In genomic region chr7:2965745-2966270, GRCh38 we compare ENCODE assay signal across 1 cellular context.
TF ChIP-seq lines count a peak whose summit lies in the region.

No MANE protein-coding gene starts in this region.

TF ChIP-seq in K562, 482 proteins besides CTCF, POLR2A, EP300 and RAD21 (continued from another document):
- no peak for TF ChIP-seq DEAF1 (CRISPR knock-in tag; IDR thresholded peaks at IDR 0.05)
- no peak for TF ChIP-seq HCFC1 (IDR thresholded peaks at IDR 0.05; ENCODE audit: low read depth, low read length)
- no peak for TF ChIP-seq HSF4 (CRISPR knock-in tag; IDR thresholded peaks at IDR 0.05; ENCODE audit: borderline replicate concordance)
- no peak for TF ChIP-seq ID3 (CRISPR knock-in tag; IDR thresholded peaks at IDR 0.05)
- TF ChIP-seq ID3 (tag; IDR thresholded peaks at IDR 0.05), result no peak
- no peak for TF ChIP-seq ZNF583 (CRISPR knock-in tag; IDR thresholded peaks at IDR 0.05)
- TF ChIP-seq ZNF57 (CRISPR knock-in tag; IDR thresholded peaks at IDR 0.05), result no peak
- peak in 1 of 2 experiments; percentile 64; a peak in 1 of 4 replicates for TF ChIP-seq KDM1A (IDR thresholded peaks at IDR 0.05)
- TF ChIP-seq HLTF (IDR thresholded peaks at IDR 0.05), result peak; percentile 98
- peak; percentile 84 for TF ChIP-seq BCOR (IDR thresholded peaks at IDR 0.05)
- no peak for TF ChIP-seq NFIX (CRISPR knock-in tag; IDR thresholded peaks at IDR 0.05; ENCODE audit: low read depth)
- TF ChIP-seq TRIM28 (IDR thresholded peaks at IDR 0.05), result peak; percentile 96
- TF ChIP-seq ESRRA (IDR thresholded peaks at IDR 0.05; ENCODE audit: borderline replicate concordance, low read depth), result no peak
- TF ChIP-seq, protein P1, sequence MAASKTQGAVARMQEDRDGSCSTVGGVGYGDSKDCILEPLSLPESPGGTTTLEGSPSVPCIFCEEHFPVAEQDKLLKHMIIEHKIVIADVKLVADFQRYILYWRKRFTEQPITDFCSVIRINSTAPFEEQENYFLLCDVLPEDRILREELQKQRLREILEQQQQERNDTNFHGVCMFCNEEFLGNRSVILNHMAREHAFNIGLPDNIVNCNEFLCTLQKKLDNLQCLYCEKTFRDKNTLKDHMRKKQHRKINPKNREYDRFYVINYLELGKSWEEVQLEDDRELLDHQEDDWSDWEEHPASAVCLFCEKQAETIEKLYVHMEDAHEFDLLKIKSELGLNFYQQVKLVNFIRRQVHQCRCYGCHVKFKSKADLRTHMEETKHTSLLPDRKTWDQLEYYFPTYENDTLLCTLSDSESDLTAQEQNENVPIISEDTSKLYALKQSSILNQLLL (CRISPR knock-in tag; IDR thresholded peaks at IDR 0.05; ENCODE audit: borderline replicate concordance), result no peak
- no peak for TF ChIP-seq POLR3A (IDR thresholded peaks at IDR 0.05; ENCODE audit: borderline replicate concordance, extremely low read depth, insufficient read depth, insufficient read length)
- TF ChIP-seq MTF1 (CRISPR knock-in tag; IDR thresholded peaks at IDR 0.05; ENCODE audit: borderline replicate concordance), result no peak
- peak; percentile 89 for TF ChIP-seq ADNP (tag; IDR thresholded peaks at IDR 0.05)
- no peak for TF ChIP-seq MBD1 (CRISPR knock-in tag; IDR thresholded peaks at IDR 0.05)
- TF ChIP-seq ZNF318 (IDR thresholded peaks at IDR 0.05; ENCODE audit: borderline replicate concordance in 1 of 2, low read depth in 1 of 2), result no peak
- no peak for TF ChIP-seq TCF7 (IDR thresholded peaks at IDR 0.05; ENCODE audit: borderline replicate concordance)
- TF ChIP-seq RCOR1 (IDR thresholded peaks at IDR 0.05; ENCODE audit: borderline replicate concordance in 1 of 2, low read depth in 2 of 2, low read length in 2 of 2), result 0 out of 4 replicates have a peak, but pooled peaks of 1 of the 2 experiments have one; percentile 54
- TF ChIP-seq NFXL1 (CRISPR knock-in tag; IDR thresholded peaks at IDR 0.05), result no peak
- no peak for TF ChIP-seq GTF2A2 (tag; IDR thresholded peaks at IDR 0.05)
- TF ChIP-seq ESRRB (CRISPR knock-in tag; IDR thresholded peaks at IDR 0.05; ENCODE audit: borderline replicate concordance), result no peak
- TF ChIP-seq CBX3 (IDR thresholded peaks at IDR 0.05; ENCODE audit: borderline replicate concordance in 1 of 2, low read length in 2 of 2), result peak in 1 of 2 experiments; percentile 93; a peak in 2 of 3 replicates
- TF ChIP-seq, protein P2, sequence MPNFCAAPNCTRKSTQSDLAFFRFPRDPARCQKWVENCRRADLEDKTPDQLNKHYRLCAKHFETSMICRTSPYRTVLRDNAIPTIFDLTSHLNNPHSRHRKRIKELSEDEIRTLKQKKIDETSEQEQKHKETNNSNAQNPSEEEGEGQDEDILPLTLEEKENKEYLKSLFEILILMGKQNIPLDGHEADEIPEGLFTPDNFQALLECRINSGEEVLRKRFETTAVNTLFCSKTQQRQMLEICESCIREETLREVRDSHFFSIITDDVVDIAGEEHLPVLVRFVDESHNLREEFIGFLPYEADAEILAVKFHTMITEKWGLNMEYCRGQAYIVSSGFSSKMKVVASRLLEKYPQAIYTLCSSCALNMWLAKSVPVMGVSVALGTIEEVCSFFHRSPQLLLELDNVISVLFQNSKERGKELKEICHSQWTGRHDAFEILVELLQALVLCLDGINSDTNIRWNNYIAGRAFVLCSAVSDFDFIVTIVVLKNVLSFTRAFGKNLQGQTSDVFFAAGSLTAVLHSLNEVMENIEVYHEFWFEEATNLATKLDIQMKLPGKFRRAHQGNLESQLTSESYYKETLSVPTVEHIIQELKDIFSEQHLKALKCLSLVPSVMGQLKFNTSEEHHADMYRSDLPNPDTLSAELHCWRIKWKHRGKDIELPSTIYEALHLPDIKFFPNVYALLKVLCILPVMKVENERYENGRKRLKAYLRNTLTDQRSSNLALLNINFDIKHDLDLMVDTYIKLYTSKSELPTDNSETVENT (CRISPR knock-in tag; IDR thresholded peaks at IDR 0.05), result no peak
- TF ChIP-seq MEF2A (IDR thresholded peaks at IDR 0.05; ENCODE audit: control insufficient read depth, low read depth, low read length), result no peak
- no peak for TF ChIP-seq NR3C1 (CRISPR knock-in tag; IDR thresholded peaks at IDR 0.05)
- TF ChIP-seq HDAC8 (tag; IDR thresholded peaks at IDR 0.05), result no peak
- TF ChIP-seq, protein P3, sequence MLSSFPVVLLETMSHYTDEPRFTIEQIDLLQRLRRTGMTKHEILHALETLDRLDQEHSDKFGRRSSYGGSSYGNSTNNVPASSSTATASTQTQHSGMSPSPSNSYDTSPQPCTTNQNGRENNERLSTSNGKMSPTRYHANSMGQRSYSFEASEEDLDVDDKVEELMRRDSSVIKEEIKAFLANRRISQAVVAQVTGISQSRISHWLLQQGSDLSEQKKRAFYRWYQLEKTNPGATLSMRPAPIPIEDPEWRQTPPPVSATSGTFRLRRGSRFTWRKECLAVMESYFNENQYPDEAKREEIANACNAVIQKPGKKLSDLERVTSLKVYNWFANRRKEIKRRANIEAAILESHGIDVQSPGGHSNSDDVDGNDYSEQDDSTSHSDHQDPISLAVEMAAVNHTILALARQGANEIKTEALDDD (IDR thresholded peaks at IDR 0.05), result no peak
- no peak for TF ChIP-seq RHOXF2B (CRISPR knock-in tag; conservative IDR thresholded peaks at IDR 0.05)
- TF ChIP-seq RFX1 (IDR thresholded peaks at IDR 0.05), result no peak
